Comparison of ENCODE assay signal across 1 cellular context in genomic region chr4:132276185-132276584, GRCh38.
TF ChIP-seq lines count a peak whose summit lies in the region.

No MANE protein-coding gene starts in this region.

TF ChIP-seq in H1, 55 proteins besides CTCF, POLR2A, EP300 and RAD21 (continued from another document):
- no peak for TF ChIP-seq USF2 (IDR thresholded peaks at IDR 0.05; ENCODE audit: low read length)
- no peak for TF ChIP-seq SP1 (IDR thresholded peaks at IDR 0.05; ENCODE audit: low read depth, low read length)
